ENCODE assay signal across 36 cellular contexts in the genomic region with DNA sequence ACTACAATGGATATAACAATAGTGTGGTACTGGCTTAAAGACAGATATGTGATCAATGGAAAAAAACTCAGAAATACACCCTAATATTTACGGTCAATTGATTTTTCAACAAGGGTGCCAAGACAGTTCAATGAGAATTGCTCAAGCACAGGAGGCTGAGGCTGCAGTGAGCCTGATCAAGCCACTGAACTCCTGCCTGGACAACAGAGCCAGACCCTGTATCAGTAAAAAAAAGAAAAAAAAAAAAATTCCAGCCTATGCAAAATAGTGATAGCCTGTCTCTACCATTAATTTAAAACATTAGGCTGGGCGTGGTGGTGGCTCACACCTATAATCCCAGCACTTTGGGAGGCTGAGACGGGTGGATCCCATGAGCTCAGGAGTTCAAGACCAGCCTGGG.
DNase-seq lines count a peak whose midpoint lies in the region; ATAC-seq, FAIRE-seq and TF ChIP-seq lines count a peak whose summit lies in the region.
"Had no signal": no experiment of that assay in that cellular context is flagged by ENCODE, and none has a peak within 500 bp of the region (broad histone marks: within the 10 kb centered on the region; RNA-seq: fewer than 3 reads in every experiment).

No MANE protein-coding gene starts in this region.

- no peak overlapping the region for H3K23ac ChIP-seq in H9 (ENCODE audit: insufficient read length, low read depth, low read length)

- no peak overlapping the region for H3K18ac ChIP-seq in H9 (ENCODE audit: insufficient read length, low read depth, low read length)

- H3K4me2 ChIP-seq in H9 (ENCODE audit: insufficient read depth, insufficient read length, low read length) (no peak overlapping the region), K562 (ENCODE audit: insufficient read depth, low read length) (no peak overlapping the region), HepG2 (ENCODE audit: low read depth, low read length) (no peak overlapping the region)
- H3K4me2 ChIP-seq: A549; BLaER1; BLaER1 treated with 17β-estradiol and CSF1 and Interleukin-3, amounts not matched to agents 10 nM and 100 nM had no signal

- H3K27me3 Mint-ChIP-seq in H9 (ENCODE audit: low read depth) (no peaks in the 10 kb centered on the region), immature natural killer cell (ENCODE audit: low read depth in 3 of 3) (peaks cover 0 to 3% (median 0%) of the 10 kb centered on the region in 3 donors)
- H3K27me3 Mint-ChIP-seq: B cell; CD4-positive, alpha-beta memory T cell; CD4-positive, alpha-beta T cell; CD4-positive, CD25-positive, alpha-beta regulatory T cell; CD8-positive, alpha-beta memory T cell had no signal

- H4K8ac ChIP-seq in H9 (replicated peaks; ENCODE audit: insufficient read length, low read depth, low read length) = no peak overlapping the region

- TF ChIP-seq POLR2A in K562 (conservative IDR thresholded peaks at IDR 0.05) (no peak), HepG2 (IDR thresholded peaks at IDR 0.05; ENCODE audit: insufficient read depth in 1 of 2, low read depth in 2 of 2, low read length in 2 of 2) (no peak), H54 (IDR thresholded peaks at IDR 0.05; ENCODE audit: low read depth, low read length) (no peak)

- POLR2A ChIA-PET in HEK293 (lab: Yijun Ruan, JAX) = interaction anchor here (0.9 kb wide), 1 partner anchor 145 kb away, joined by 11 read pairs; no protein-coding TSS in a partner anchor
- POLR2A ChIA-PET in K562 (lab: Yijun Ruan, JAX) = interaction anchor here (0.7 kb wide), 1 partner anchor 19 kb away, joined by 4 read pairs; no protein-coding TSS in a partner anchor
- POLR2A ChIA-PET in HepG2 (lab: Yijun Ruan, JAX) = no interaction called here

- H3K9me3 ChIP-seq in H9 (ENCODE audit: control insufficient read depth, low read depth, low read length) (no peaks in the 10 kb centered on the region), HEK293 (ENCODE audit: control insufficient read depth, insufficient read depth, low read depth, low read length) (no peaks in the 10 kb centered on the region), K562 (replicated peaks; ENCODE audit: control insufficient read depth, insufficient read depth, low read depth, low read length) (no peaks in the 10 kb centered on the region), HepG2 (ENCODE audit: low read length) (no peaks in the 10 kb centered on the region)
- H3K9me3 ChIP-seq: A549; BE2C; BLaER1; BLaER1 treated with 17β-estradiol and CSF1 and Interleukin-3, amounts not matched to agents 10 nM and 100 nM; Caco-2 had no signal

- no peak for TF ChIP-seq EP300 in K562 (IDR thresholded peaks at IDR 0.05; ENCODE audit: low read length)
- TF ChIP-seq EP300 in HepG2 (IDR thresholded peaks at IDR 0.05; ENCODE audit: low read depth in 2 of 2, low read length in 2 of 2) = no peak
- no peak for TF ChIP-seq EP300 in HepG2 (CRISPR knock-in tag; IDR thresholded peaks at IDR 0.05; ENCODE audit: borderline replicate concordance)

- H3K23me2 ChIP-seq in H9 (ENCODE audit: insufficient read length, low read depth, low read length, poor library complexity, severe bottlenecking) = no peaks in the 10 kb centered on the region

- H3K27ac ChIP-seq in H9 (ENCODE audit: insufficient read length, low read depth, low read length) (no peak overlapping the region), HEK293 (ENCODE audit: extremely low read depth, low read depth, low read length) (no peak overlapping the region), K562 (ENCODE audit: extremely low read depth, low read depth, low read length) (no peak overlapping the region), HepG2 (ENCODE audit: extremely low read length, insufficient read depth, low read length) (no peak overlapping the region)
- H3K27ac ChIP-seq: 22Rv1; A549; BLaER1; BLaER1 treated with 17β-estradiol and CSF1 and Interleukin-3, amounts not matched to agents 10 nM and 100 nM; C4-2B had no signal

- H3K4me1 ChIP-seq in H9 (ENCODE audit: insufficient read depth, low read length) (no peaks in the 10 kb centered on the region), HEK293 (ENCODE audit: control insufficient read depth, insufficient read depth, low read length) (no peaks in the 10 kb centered on the region), K562 (replicated peaks in 1 of 2; ENCODE audit: control insufficient read depth in 2 of 2, insufficient read depth in 2 of 2, low read length in 2 of 2) (peaks cover 0 to 4% of the 10 kb centered on the region in 2 experiments; a peak in 1 of 5 replicates), HepG2 (ENCODE audit: insufficient read depth, low read length) (peaks cover 6% of the 10 kb centered on the region)
- H3K4me1 ChIP-seq: BE2C, Caco-2 had no signal

- H3K56ac ChIP-seq in H9 (ENCODE audit: insufficient read length, low read depth, low read length) = no peak overlapping the region

- H4K91ac ChIP-seq in H9 (ENCODE audit: insufficient read length, low read depth, low read length) = no peak overlapping the region

- no peak overlapping the region for H2BK12ac ChIP-seq in H9 (ENCODE audit: insufficient read length, low read depth, low read length)

- H3K14ac ChIP-seq in H9 (ENCODE audit: insufficient read depth, low read length) = no peak overlapping the region

- H3K27me3 ChIP-seq in H9 (ENCODE audit: insufficient read depth, low read length) = no peaks in the 10 kb centered on the region
- H3K27me3 ChIP-seq in K562 (ENCODE audit: control insufficient read depth in 2 of 2, insufficient read depth in 2 of 2, low read length in 2 of 2) = no peaks in the 10 kb centered on the region
- no peaks in the 10 kb centered on the region for H3K27me3 ChIP-seq in HepG2 (ENCODE audit: control insufficient read depth in 1 of 2, insufficient read depth in 2 of 2, low read length in 2 of 2)
- H3K27me3 ChIP-seq: BE2C; BLaER1; BLaER1 treated with 17β-estradiol and CSF1 and Interleukin-3, amounts not matched to agents 10 nM and 100 nM had no signal

- FAIRE-seq in K562 (lab: Jason Lieb, UNC) (no peak), HepG2 (lab: Jason Lieb, UNC) (no peak), H54 (lab: Jason Lieb, UNC) (no peak)
- FAIRE-seq: A204.1, A549, D721Med had no signal

- H4K20me1 ChIP-seq in H9 (ENCODE audit: control insufficient read depth, insufficient read depth, insufficient read length) (no peaks in the 10 kb centered on the region), K562 (replicated peaks; ENCODE audit: control insufficient read depth, insufficient read depth, low read length) (no peaks in the 10 kb centered on the region), HepG2 (ENCODE audit: insufficient read depth, low read length) (no peaks in the 10 kb centered on the region; the same call in 1 of the 2 replicates)

- H3K9me3 Mint-ChIP-seq in H9 (no peaks in the 10 kb centered on the region), immature natural killer cell (no peaks in the 10 kb centered on the region)
- H3K9me3 Mint-ChIP-seq: CD4-positive, alpha-beta memory T cell; CD4-positive, alpha-beta T cell; CD4-positive, CD25-positive, alpha-beta regulatory T cell; CD8-positive, alpha-beta memory T cell; CD8-positive, alpha-beta T cell had no signal

- H3K36me3 ChIP-seq in HEK293 (ENCODE audit: control insufficient read depth in 2 of 2, insufficient read depth in 1 of 2, low read length in 2 of 2) (peaks cover 0 to 3% of the 10 kb centered on the region in 2 experiments; a peak in 2 of 3 replicates), K562 (ENCODE audit: control insufficient read depth, insufficient read depth, low read length) (no peaks in the 10 kb centered on the region), HepG2 (replicated peaks in 1 of 2; ENCODE audit: control insufficient read depth in 1 of 2, insufficient read depth in 2 of 2, low read length in 2 of 2) (no peaks in the 10 kb centered on the region)
- H3K36me3 ChIP-seq: BE2C had no signal

- intact Hi-C loops in K562 (cut with micrococcal nuclease) (no loop called here), HepG2 (cut with micrococcal nuclease; ENCODE audit: unreplicated experiment) (no loop called here)

- no peaks in the 10 kb centered on the region for H3K9me1 ChIP-seq in K562 (ENCODE audit: control insufficient read depth, insufficient read depth, low read length)

- TF ChIP-seq CTCF in H9 (conservative IDR thresholded peaks at IDR 0.05) (no peak), HEK293 (tag by site-specific recombination; IDR thresholded peaks at IDR 0.05) (no peak), K562 (IDR thresholded peaks at IDR 0.05 in 2 of 3, conservative IDR thresholded peaks at IDR 0.05 in 1 of 3; ENCODE audit: insufficient read depth in 2 of 3, low read depth in 1 of 3, low read length in 3 of 3) (no peak), HepG2 (CRISPR knock-in tag; IDR thresholded peaks at IDR 0.05) (no peak)

- H3K27ac Mint-ChIP-seq in H9 (no peak overlapping the region), immature natural killer cell (no peak overlapping the region)
- H3K27ac Mint-ChIP-seq: B cell; CD14-positive monocyte; CD4-positive, alpha-beta memory T cell; CD4-positive, alpha-beta T cell; CD4-positive, CD25-positive, alpha-beta regulatory T cell; CD8-positive, alpha-beta T cell had no signal

- H3K4me3 ChIP-seq in HEK293 (ENCODE audit: low read depth, low read length) = no peak overlapping the region
- no peak overlapping the region for H3K4me3 ChIP-seq in K562
- H3K4me3 ChIP-seq in HepG2 (replicated peaks in 1 of 3; ENCODE audit: insufficient read depth in 1 of 3, low read depth in 2 of 3, low read length in 3 of 3) = no peak overlapping the region
- H3K4me3 ChIP-seq: A549; BLaER1; BLaER1 treated with 17β-estradiol and CSF1 and Interleukin-3, amounts not matched to agents 10 nM and 100 nM had no signal

- H3K79me1 ChIP-seq in H9 (ENCODE audit: insufficient read depth, low read depth, low read length, poor library complexity, severe bottlenecking) = peaks cover 3% of the 10 kb centered on the region

- H2AFZ ChIP-seq in H9 (ENCODE audit: low read length) (no peak overlapping the region), K562 (ENCODE audit: low read depth, low read length) (no peak overlapping the region), HepG2 (ENCODE audit: low read length) (no peak overlapping the region)

- DNase-seq in H9 = no peak
- no peak for DNase-seq in K562 (ENCODE audit: extremely low read depth in 1 of 4, low spot score in 3 of 4)
- no peak for DNase-seq in HepG2 (ENCODE audit: low spot score)
- DNase-seq in immature natural killer cell = no peak
- DNase-seq in H54 (ENCODE audit: insufficient read length, low spot score) = no peak
- no peak for DNase-seq in ACHN
- DNase-seq: 8988T; AML-193; BE2C; C1 segment of cervical spinal cord; Caco-2; Calu3; CD4-positive, alpha-beta memory T cell; CD4-positive, alpha-beta T cell; CD4-positive, CD25-positive, alpha-beta regulatory T cell; CD8-positive, alpha-beta memory T cell; CD8-positive, alpha-beta T cell; COR-L47; DMS 273 treated with DMSO at 0.1 percent for 48 hours; DMS153; DMS53; DMS79; DMS79 treated with DMSO at 0.1 percent for 48 hours; DND-41; EL had no signal

- no CpG with 5 or more reads among the region's 3 CpGs for WGBS in H9 (ENCODE audit: extremely low coverage, insufficient read length, low lambda C conversion rate)
- WGBS in K562 (ENCODE audit: insufficient coverage, low coverage, missing lambda C conversion rate) = 88% methylated on average over 3 of the region's 3 CpGs
- WGBS in HepG2 (ENCODE audit: low lambda C conversion rate) = 97% methylated on average over 3 of the region's 3 CpGs

- H3K36me3 Mint-ChIP-seq in H9 (ENCODE audit: insufficient read depth in 1 of 3, low read depth in 3 of 3) (peaks cover 0 to 1% (median 0%) of the 10 kb centered on the region in 3 experiments; a peak in 1 of 7 replicates), immature natural killer cell (peaks cover 0 to 4% (median 0%) of the 10 kb centered on the region in 3 donors)

- no peak overlapping the region for H2BK5ac ChIP-seq in H9 (ENCODE audit: insufficient read length, low read length)

- no peaks in the 10 kb centered on the region for H3K4me1 Mint-ChIP-seq in H9
- peaks cover 30 to 47% of the 10 kb centered on the region in 2 donors for H3K4me1 Mint-ChIP-seq in immature natural killer cell

- H3K9ac ChIP-seq in H9 (ENCODE audit: extremely low read depth, insufficient read length, low read length) (no peak overlapping the region), K562 (ENCODE audit: insufficient read depth in 1 of 2, low read depth in 2 of 2, low read length in 2 of 2) (no peak overlapping the region), HepG2 (ENCODE audit: insufficient read depth, low read depth, low read length) (no peak overlapping the region)
- H3K9ac ChIP-seq: BLaER1; BLaER1 treated with 17β-estradiol and CSF1 and Interleukin-3, amounts not matched to agents 10 nM and 100 nM had no signal

- H2BK20ac ChIP-seq in H9 (ENCODE audit: low read depth, low read length, poor library complexity, severe bottlenecking) = peak overlapping the region; percentile 45

- H3T11ph ChIP-seq in H9 (ENCODE audit: low read length) = no peak overlapping the region

- H3K4me3 Mint-ChIP-seq in H9 (no peak overlapping the region), immature natural killer cell (no peak overlapping the region)
- H3K4me3 Mint-ChIP-seq: B cell; CD14-positive monocyte; CD4-positive, alpha-beta memory T cell; CD4-positive, alpha-beta T cell; CD4-positive, CD25-positive, alpha-beta regulatory T cell; CD8-positive, alpha-beta memory T cell; CD8-positive, alpha-beta T cell had no signal

- CTCF ChIA-PET in HEK293 (lab: Yijun Ruan, JAX) = interaction anchor here (0.7 kb wide), 1 partner anchor 106 kb away, joined by 3 read pairs; no protein-coding TSS in a partner anchor
- CTCF ChIA-PET in K562 (lab: Yijun Ruan, JAX; ENCODE audit: low intra/inter-chr PET ratio) = no interaction called here
- CTCF ChIA-PET in HepG2 (lab: Yijun Ruan, JAX; ENCODE audit: low intra/inter-chr PET ratio, low total read pairs) = no interaction called here

- H4K5ac ChIP-seq in H9 (ENCODE audit: insufficient read length, low read depth, low read length) = no peak overlapping the region

- BruUV-seq in K562 (replicated peaks; lab: Mats Ljungman, UMichigan) (no TSS peak), HepG2 (replicated peaks; lab: Mats Ljungman, UMichigan) (no TSS peak)

- in situ Hi-C loops in K562 (cut with MboI) (no loop called here), HepG2 (cut with HindIII; ENCODE audit: extremely low pct_ligation_motif_present, low pct_unique_long_range_greater_than_20kb) (no loop called here), ACHN (cut with HindIII; ENCODE audit: low pct_ligation_motif_present, low pct_unique_long_range_greater_than_20kb, low sequenced_read_pairs) (no loop called here)

- no peak overlapping the region for H2AK5ac ChIP-seq in H9 (ENCODE audit: insufficient read length, low read length)

- ATAC-seq in K562 (no peak), HepG2 (no peak), GM18907 (IDR thresholded peaks at IDR 0.05; ENCODE audit: unreplicated experiment) (no peak)
- ATAC-seq: A549; CD8-positive, alpha-beta T cell had no signal

- no peak overlapping the region for H3K4ac ChIP-seq in H9 (ENCODE audit: low read depth, low read length)

- H3K79me2 ChIP-seq in H9 (ENCODE audit: insufficient read depth, low read length) (no peaks in the 10 kb centered on the region), K562 (ENCODE audit: control insufficient read depth, insufficient read depth, low read length) (peaks cover 35% of the 10 kb centered on the region), HepG2 (ENCODE audit: insufficient read depth, low read length) (peaks cover 11% of the 10 kb centered on the region)

- no peak overlapping the region for H2BK120ac ChIP-seq in H9 (ENCODE audit: low read depth, low read length, poor library complexity, severe bottlenecking)

- H2BK15ac ChIP-seq in H9 (ENCODE audit: low read depth, low read length) = no peak overlapping the region

- no peak for TF ChIP-seq RAD21 in K562 (CRISPR knock-in tag; conservative IDR thresholded peaks at IDR 0.05 in 1 of 2, IDR thresholded peaks at IDR 0.05 in 1 of 2)
- no peak for TF ChIP-seq RAD21 in HepG2 (CRISPR knock-in tag; IDR thresholded peaks at IDR 0.05)
